In the genomic region with DNA sequence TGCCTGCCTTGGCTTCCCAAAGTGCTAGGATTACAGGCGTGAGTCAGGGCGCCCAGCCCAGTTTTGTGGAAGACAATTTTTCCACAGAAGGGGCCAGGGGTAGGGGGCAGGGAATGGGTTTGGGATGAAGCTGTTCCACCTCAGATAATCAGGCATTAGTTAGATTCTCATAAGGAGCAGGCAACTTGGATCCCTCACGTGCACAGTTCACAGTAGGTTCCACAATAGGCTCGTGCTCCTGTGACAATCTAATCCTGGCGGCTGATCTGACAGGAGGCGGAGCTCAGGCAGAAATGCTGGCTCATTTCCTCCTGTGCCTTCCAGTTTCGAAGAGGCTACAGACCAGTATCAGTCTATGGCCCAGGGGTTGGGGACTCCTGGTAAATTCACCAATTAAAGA, we compare ENCODE assay signal across 21 cellular contexts.
DNase-seq lines count a peak whose midpoint lies in the region; ATAC-seq and TF ChIP-seq lines count a peak whose summit lies in the region.
"Had no signal": no experiment of that assay in that cellular context is flagged by ENCODE, and none has a peak within 500 bp of the region (broad histone marks: within the 10 kb centered on the region; RNA-seq: fewer than 3 reads in every experiment).

No MANE protein-coding gene starts in this region.

- H4K20me1 ChIP-seq in H9 (ENCODE audit: control insufficient read depth, insufficient read depth, insufficient read length): no peaks in the 10 kb centered on the region

- H3K14ac ChIP-seq in H9 (ENCODE audit: insufficient read depth, low read length): no peak overlapping the region

- H3K9ac ChIP-seq in H9 (ENCODE audit: extremely low read depth, insufficient read length, low read length) (no peak overlapping the region), iPS-15b (ENCODE audit: low read depth, low read length) (peak overlapping the region; percentile 12)

- H2BK120ac ChIP-seq in H9 (ENCODE audit: low read depth, low read length, poor library complexity, severe bottlenecking): no peak overlapping the region

- H3T11ph ChIP-seq in H9 (ENCODE audit: low read length): no peak overlapping the region

- no peaks in the 10 kb centered on the region for H3K4me1 ChIP-seq in A673 (ENCODE audit: insufficient read depth, low read length, poor library complexity, severe bottlenecking)
- H3K4me1 ChIP-seq in H9 (ENCODE audit: insufficient read depth, low read length): no peaks in the 10 kb centered on the region; the same call in 1 of the 2 replicates
- peaks cover 2% of the 10 kb centered on the region for H3K4me1 ChIP-seq in iPS-15b (ENCODE audit: control insufficient read depth, insufficient read depth, low read length)
- H3K4me1 ChIP-seq: HAP-1, SJCRH30 had no signal

- TF ChIP-seq CTCF in A673 (conservative IDR thresholded peaks at IDR 0.05; ENCODE audit: low read depth, low read length): no peak
- no peak for TF ChIP-seq CTCF in H9 (conservative IDR thresholded peaks at IDR 0.05)

- no peak overlapping the region for H3K18ac ChIP-seq in H9 (ENCODE audit: insufficient read length, low read depth, low read length)

- H3K4ac ChIP-seq in H9 (ENCODE audit: low read depth, low read length): no peak overlapping the region

- no peak overlapping the region for H3K27ac ChIP-seq in A673 (ENCODE audit: low read depth, low read length, poor library complexity, severe bottlenecking)
- H3K27ac ChIP-seq in H9 (ENCODE audit: insufficient read length, low read depth, low read length): no peak overlapping the region
- H3K27ac ChIP-seq: SJCRH30 had no signal

- no peak overlapping the region for H4K8ac ChIP-seq in H9 (replicated peaks; ENCODE audit: insufficient read length, low read depth, low read length)

- H3K27me3 Mint-ChIP-seq in H9 (ENCODE audit: low read depth): no peaks in the 10 kb centered on the region
- H3K27me3 Mint-ChIP-seq: CD4-positive, alpha-beta T cell; IgD-negative memory B cell had no signal

- H2BK5ac ChIP-seq in H9 (ENCODE audit: insufficient read length, low read length): no peak overlapping the region

- no peaks in the 10 kb centered on the region for H3K27me3 ChIP-seq in A673 (replicated peaks; ENCODE audit: insufficient read depth, low read depth, low read length, poor library complexity)
- no peaks in the 10 kb centered on the region for H3K27me3 ChIP-seq in H9 (ENCODE audit: insufficient read depth, low read length)
- H3K27me3 ChIP-seq in iPS-15b (ENCODE audit: control insufficient read depth, insufficient read depth, low read length): no peaks in the 10 kb centered on the region
- H3K27me3 ChIP-seq: SJCRH30 had no signal

- H3K4me1 Mint-ChIP-seq in H9: peaks cover 7 to 10% of the 10 kb centered on the region in 2 experiments
- H3K4me1 Mint-ChIP-seq: IgD-negative memory B cell had no signal

- intact Hi-C loops in A673 (cut with micrococcal nuclease; ENCODE audit: unreplicated experiment): no loop called here

- peak overlapping the region in 1 of 3 experiments; percentile 76; a peak in 3 of 7 replicates for H3K27ac Mint-ChIP-seq in H9
- H3K27ac Mint-ChIP-seq: CD4-positive, alpha-beta T cell; IgD-negative memory B cell had no signal

- H3K9me3 ChIP-seq in A673 (ENCODE audit: low read depth, low read length, poor library complexity, severe bottlenecking) (no peaks in the 10 kb centered on the region), H9 (ENCODE audit: control insufficient read depth, low read depth, low read length) (no peaks in the 10 kb centered on the region), iPS-15b (ENCODE audit: control insufficient read depth, insufficient read depth, low read length) (no peaks in the 10 kb centered on the region)
- H3K9me3 ChIP-seq: HAP-1, SJCRH30 had no signal

- no peaks in the 10 kb centered on the region for H3K79me2 ChIP-seq in H9 (ENCODE audit: insufficient read depth, low read length)

- no peak overlapping the region for H4K91ac ChIP-seq in H9 (ENCODE audit: insufficient read length, low read depth, low read length)

- no peak overlapping the region for H3K23ac ChIP-seq in H9 (ENCODE audit: insufficient read length, low read depth, low read length)

- no peak overlapping the region for H2BK20ac ChIP-seq in H9 (ENCODE audit: low read depth, low read length, poor library complexity, severe bottlenecking)

- no peak overlapping the region for H3K56ac ChIP-seq in H9 (ENCODE audit: insufficient read length, low read depth, low read length)

- H2BK12ac ChIP-seq in H9 (ENCODE audit: insufficient read length, low read depth, low read length): no peak overlapping the region

- WGBS in H9 (ENCODE audit: extremely low coverage, insufficient read length, low lambda C conversion rate): no CpG with 5 or more reads among the region's 7 CpGs

- ATAC-seq in HG02884 (IDR thresholded peaks at IDR 0.05; ENCODE audit: unreplicated experiment): no peak
- no peak for ATAC-seq in HG03342 (IDR thresholded peaks at IDR 0.05; ENCODE audit: unreplicated experiment)
- ATAC-seq: Panc1 had no signal

- no peaks in the 10 kb centered on the region for H3K9me3 Mint-ChIP-seq in H9

- H3K23me2 ChIP-seq in H9 (ENCODE audit: insufficient read length, low read depth, low read length, poor library complexity, severe bottlenecking): no peaks in the 10 kb centered on the region

- CTCF ChIA-PET in A673 (lab: Charles Lee): no interaction called here

- BruUV-seq in A673 (replicated peaks; lab: Mats Ljungman, UMichigan): no TSS peak

- no peak overlapping the region for H3K4me2 ChIP-seq in H9 (ENCODE audit: insufficient read depth, insufficient read length, low read length)

- H3K4me3 Mint-ChIP-seq in H9: no peak overlapping the region
- H3K4me3 Mint-ChIP-seq: CD4-positive, alpha-beta T cell; IgD-negative memory B cell had no signal

- in situ Hi-C loops in SK-MEL-5 (cut with HindIII; ENCODE audit: low pct_unique_long_range_greater_than_20kb, low sequenced_read_pairs): no loop called here

- no peaks in the 10 kb centered on the region; a peak in 1 of 7 replicates for H3K36me3 Mint-ChIP-seq in H9 (ENCODE audit: insufficient read depth in 1 of 3, low read depth in 3 of 3)
- H3K36me3 Mint-ChIP-seq: IgD-negative memory B cell had no signal

- no peak overlapping the region for H2AK5ac ChIP-seq in H9 (ENCODE audit: insufficient read length, low read length)

- no peaks in the 10 kb centered on the region for H3K79me1 ChIP-seq in H9 (ENCODE audit: insufficient read depth, low read depth, low read length, poor library complexity, severe bottlenecking)

- no peaks in the 10 kb centered on the region for H3K36me3 ChIP-seq in A673 (ENCODE audit: insufficient read depth, low read length, poor library complexity, severe bottlenecking)
- H3K36me3 ChIP-seq in iPS-15b (ENCODE audit: control insufficient read depth, insufficient read depth, low read length): no peaks in the 10 kb centered on the region
- H3K36me3 ChIP-seq: HAP-1, SJCRH30 had no signal

- no peak overlapping the region for H2BK15ac ChIP-seq in H9 (ENCODE audit: low read depth, low read length)

- H2AFZ ChIP-seq in H9 (ENCODE audit: low read length): no peak overlapping the region

- H4K5ac ChIP-seq in H9 (ENCODE audit: insufficient read length, low read depth, low read length): no peak overlapping the region

- H3K4me3 ChIP-seq in A673 (ENCODE audit: low read depth, low read length, poor library complexity, severe bottlenecking): no peak overlapping the region
- no peak overlapping the region for H3K4me3 ChIP-seq in iPS-15b (ENCODE audit: low read depth, low read length)
- H3K4me3 ChIP-seq: HAP-1, SJCRH30 had no signal

- DNase-seq in A673 (ENCODE audit: low spot score) (peak; percentile 4), H9 (peak; percentile 59), SK-MEL-5 (ENCODE audit: low read depth, low spot score) (peak; percentile 8), medulla oblongata (ENCODE audit: extremely low spot score) (no peak), cortex of kidney (lab: John Stamatoyannopoulos, UW) (no peak)
- DNase-seq: CD4-positive, alpha-beta T cell; COR-L47; DND-41; NCI-H1417; NCI-H1694 treated with DMSO at 0.1 percent for 48 hours; NCI-H446; NCI-H526; NK-92 treated with Interleukin-12 subunit alpha and Interleukin-12 subunit beta, amount 100 ng/mL, for 24 hours; SJCRH30; T-helper 1 cell had no signal

- POLR2A ChIA-PET in A673 (lab: Charles Lee; ENCODE audit: low non-redundant PET): no interaction called here

Comparison
In these comparisons a context has a peak if more than half of its experiments do, and no peak if none do; other contexts are left out.
1. DNase-seq: peak in A673 (single experiment), H9 (single experiment) and SK-MEL-5 (single experiment); none in medulla oblongata (single experiment) and cortex of kidney (single experiment).